In genomic region chr2:100102466-100103180, GRCh38 we compare ENCODE assay signal across 10 cellular contexts. TPM values are rescaled to one million over a fixed set of nuclear protein-coding genes. Genes with fewer than 3 reads are reported as not detected.
DNase-seq lines count a peak whose midpoint lies in the region; ATAC-seq and TF ChIP-seq lines count a peak whose summit lies in the region.
"Not testable (repeated sequence)": the region's sequence is repeated elsewhere in the genome, so short reads cannot be mapped to it uniquely, and the experiment has no call there.
"Had no signal": no experiment of that assay in that cellular context is flagged by ENCODE, and none has a peak within 500 bp of the region (broad histone marks: within the 10 kb centered on the region; RNA-seq: fewer than 3 reads in every experiment).

No MANE protein-coding gene starts in this region.

- H3K4me2 ChIP-seq in GM23338 = 0 out of 2 replicates have a peak overlapping the region, but pooled peaks have one; percentile 76

- not testable (repeated sequence) for H3K79me2 ChIP-seq in GM23338 (replicated peaks; ENCODE audit: insufficient read depth)

- peaks cover 56% of the 10 kb centered on the region for H3K27me3 ChIP-seq in GM23338 (ENCODE audit: insufficient read depth)

- H3K4me3 ChIP-seq in AG04449 (ENCODE audit: low read depth, low read length) = peak overlapping the region; percentile 3
- not testable (repeated sequence) for H3K4me3 ChIP-seq in GM23338

- H3F3A ChIP-seq in GM23338 (replicated peaks; ENCODE audit: low read depth) = not testable (repeated sequence)

- not testable (repeated sequence) for H3K9me2 ChIP-seq in GM23338 (ENCODE audit: insufficient read depth)

- H3K4me1 ChIP-seq in GM23338 (ENCODE audit: insufficient read depth) = peaks cover 18% of the 10 kb centered on the region

- POLR2A ChIA-PET in AG04449 (lab: Yijun Ruan, JAX) = not testable (repeated sequence)

- not testable (repeated sequence) for H3K27ac ChIP-seq in GM23338 (ENCODE audit: low read depth)

- not testable (repeated sequence) for H3K36me3 Mint-ChIP-seq in GM23338 (ENCODE audit: low read depth); IgD-negative memory B cell; activated T-helper 17 cell treated with anti-CD3 and anti-CD28 coated beads, Interleukin-2, amount 50 U/mL, for 72 hours (ENCODE audit: low read depth); central memory CD8-positive, alpha-beta T cell (ENCODE audit: insufficient read depth); nephron progenitor cell (ENCODE audit: low read depth); progenitor cell of endocrine pancreas (ENCODE audit: insufficient read depth)

- H3K9me3 Mint-ChIP-seq in GM23338; IgD-negative memory B cell; activated T-helper 17 cell treated with anti-CD3 and anti-CD28 coated beads, Interleukin-2, amount 50 U/mL, for 72 hours; central memory CD8-positive, alpha-beta T cell; nephron progenitor cell; progenitor cell of endocrine pancreas (ENCODE audit: low read depth): not testable (repeated sequence)

- H3K27ac Mint-ChIP-seq in GM23338; activated T-helper 17 cell treated with anti-CD3 and anti-CD28 coated beads, Interleukin-2, amount 50 U/mL, for 72 hours; central memory CD8-positive, alpha-beta T cell (ENCODE audit: low read depth); nephron progenitor cell; progenitor cell of endocrine pancreas: not testable (repeated sequence)
- peak overlapping the region in 2 of 3 donors; percentile 71 to 78 for H3K27ac Mint-ChIP-seq in IgD-negative memory B cell

- not testable (repeated sequence) for H3K4me3 Mint-ChIP-seq in GM23338
- H3K4me3 Mint-ChIP-seq in IgD-negative memory B cell = peak overlapping the region in 2 of 4 donors; percentile 81 to 90
- H3K4me3 Mint-ChIP-seq in activated T-helper 17 cell treated with anti-CD3 and anti-CD28 coated beads, Interleukin-2, amount 50 U/mL, for 72 hours = peak overlapping the region; percentile 22
- peak overlapping the region; percentile 46 for H3K4me3 Mint-ChIP-seq in central memory CD8-positive, alpha-beta T cell
- peak overlapping the region; percentile 87 for H3K4me3 Mint-ChIP-seq in nephron progenitor cell
- peak overlapping the region; percentile 59 for H3K4me3 Mint-ChIP-seq in progenitor cell of endocrine pancreas (ENCODE audit: low read depth)

- H3K4me1 Mint-ChIP-seq in GM23338 (peaks cover 17% of the 10 kb centered on the region), IgD-negative memory B cell (peaks cover 15 to 26% (median 16%) of the 10 kb centered on the region in 3 donors), nephron progenitor cell (peaks cover 30% of the 10 kb centered on the region), progenitor cell of endocrine pancreas (ENCODE audit: low read depth) (peaks cover 17% of the 10 kb centered on the region)
- H3K4me1 Mint-ChIP-seq in activated T-helper 17 cell treated with anti-CD3 and anti-CD28 coated beads, Interleukin-2, amount 50 U/mL, for 72 hours; central memory CD8-positive, alpha-beta T cell: not testable (repeated sequence)

- CTCF ChIA-PET in AG04449 (lab: Yijun Ruan, JAX) = not testable (repeated sequence)

- not testable (repeated sequence) for TF ChIP-seq CTCF in AG04449 (IDR thresholded peaks at IDR 0.05; ENCODE audit: insufficient read depth, low read length, missing control alignments); GM23338 (conservative IDR thresholded peaks at IDR 0.05; ENCODE audit: low read depth in 2 of 2); nephron progenitor cell (IDR thresholded peaks at IDR 0.05); progenitor cell of endocrine pancreas (IDR thresholded peaks at IDR 0.05; ENCODE audit: unreplicated experiment)

- peaks cover 34% of the 10 kb centered on the region for H3K27me3 Mint-ChIP-seq in GM23338 (ENCODE audit: insufficient read depth, low read depth, poor library complexity)
- not testable (repeated sequence) for H3K27me3 Mint-ChIP-seq in IgD-negative memory B cell; nephron progenitor cell (ENCODE audit: low read depth, poor library complexity)
- peaks cover 16% of the 10 kb centered on the region for H3K27me3 Mint-ChIP-seq in activated T-helper 17 cell treated with anti-CD3 and anti-CD28 coated beads, Interleukin-2, amount 50 U/mL, for 72 hours
- H3K27me3 Mint-ChIP-seq in central memory CD8-positive, alpha-beta T cell = peaks cover 22% of the 10 kb centered on the region
- H3K27me3 Mint-ChIP-seq in progenitor cell of endocrine pancreas = peaks cover 26% of the 10 kb centered on the region

- intact Hi-C loops in left colon (cut with DNase I, micrococcal nuclease) = not testable (repeated sequence)

- not testable (repeated sequence) for H3K36me3 ChIP-seq in GM23338 (ENCODE audit: insufficient read depth)

- not testable (repeated sequence) for ATAC-seq in GM23338; central memory CD8-positive, alpha-beta T cell (replicated peaks; ENCODE audit: extremely low read depth, poor library complexity, severe bottlenecking)
- peak; percentile 45 for ATAC-seq in activated T-helper 17 cell treated with anti-CD3 and anti-CD28 coated beads, Interleukin-2, amount 50 U/mL, for 72 hours (replicated peaks)
- peak; percentile 86 for ATAC-seq in left colon

- H2AFZ ChIP-seq in GM23338 = not testable (repeated sequence)

- DNase-seq in AG04449 (ENCODE audit: low read depth, low spot score); GM23338 (ENCODE audit: low spot score); central memory CD8-positive, alpha-beta T cell (ENCODE audit: low spot score in 2 of 2); left colon; nephron progenitor cell; progenitor cell of endocrine pancreas (ENCODE audit: low spot score, unreplicated experiment): not testable (repeated sequence)

- not testable (repeated sequence) for H4K20me1 ChIP-seq in GM23338 (replicated peaks; ENCODE audit: insufficient read depth)

RNA-seq across cellular contexts. Expression of gene AFF3, which starts 39.8 kb away (rescaled TPM):
- total RNA-seq in GM23338 (2014; rRNA removed; shearing (Covaris generic)) = 1.4 and 5.9 TPM in 2 replicates
- polyA plus RNA-seq in GM23338 (2016; fragmentation: Nextera tagmentation; extraction: Ambion mirVana) = 0.73 and 1.5 TPM in 2 replicates
- 85.9 TPM for polyA plus RNA-seq in IgD-negative memory B cell
- under 1 TPM; 0.32 to 0.42 TPM for total RNA-seq in activated T-helper 17 cell treated with anti-CD3 and anti-CD28 coated beads, Interleukin-2, amount 50 U/mL, for 72 hours
- 10 to 100 TPM in 1 of 2 donors, 1 to 10 TPM in 1; 4.7 to 10.6 TPM for total RNA-seq in left colon
- total RNA-seq in progenitor cell of endocrine pancreas = 7.3 and 7.5 TPM in 2 replicates
- total RNA-seq: HT-29 had no signal
- polyA plus RNA-seq: K562 had no signal
